In genomic region chr11:20158597-20159257, GRCh38 we compare ENCODE assay signal across 11 cellular contexts. TPM values are rescaled to one million over a fixed set of nuclear protein-coding genes. Genes with fewer than 3 reads are reported as not detected.
A peak's percentile ranks its signal among the peaks of the same experiment; 100 is the strongest.
DNase-seq lines count a peak whose midpoint lies in the region; ATAC-seq and TF ChIP-seq lines count a peak whose summit lies in the region.
"Had no signal": no experiment of that assay in that cellular context is flagged by ENCODE, and none has a peak within 500 bp of the region (broad histone marks: within the 10 kb centered on the region; RNA-seq: fewer than 3 reads in every experiment).

No MANE protein-coding gene starts in this region.

- WGBS in sigmoid colon, 2 donors: 8 to 20% methylated on average over 33 of the region's 33 CpGs

- POLR2A ChIA-PET in activated CD4-positive, alpha-beta memory T cell treated with anti-CD3 and anti-CD28 coated beads, Interleukin-2, amount 10 ng/mL, durations not matched to agents 7 days and 5 days (lab: Charles Lee): interaction anchor here (0.7 kb wide), 1 partner anchor 416 kb away, joined by 3 read pairs; no protein-coding TSS in a partner anchor

- peaks cover 30% of the 10 kb centered on the region for H3K4me1 Mint-ChIP-seq in activated CD4-positive, alpha-beta memory T cell treated with anti-CD3 and anti-CD28 coated beads, Interleukin-2, amount 10 ng/mL, durations not matched to agents 7 days and 5 days

- peaks cover 80% of the 10 kb centered on the region for H3K27me3 Mint-ChIP-seq in activated CD4-positive, alpha-beta memory T cell treated with anti-CD3 and anti-CD28 coated beads, Interleukin-2, amount 10 ng/mL, durations not matched to agents 7 days and 5 days

- no peak for TF ChIP-seq EP300 in sigmoid colon (IDR thresholded peaks at IDR 0.05)

- no peak overlapping the region for H3K4me3 ChIP-seq in left ventricle myocardium inferior
- no peak overlapping the region for H3K4me3 ChIP-seq in sigmoid colon

- H3K27ac ChIP-seq in left ventricle myocardium inferior (replicated peaks): no peak overlapping the region
- H3K27ac ChIP-seq in sigmoid colon: no peak overlapping the region
- H3K27ac ChIP-seq: C4-2B, neutrophil had no signal

- H3K36me3 Mint-ChIP-seq in activated CD4-positive, alpha-beta memory T cell treated with anti-CD3 and anti-CD28 coated beads, Interleukin-2, amount 10 ng/mL, durations not matched to agents 7 days and 5 days (ENCODE audit: low read depth): peaks cover 21% of the 10 kb centered on the region

- H3K4me3 Mint-ChIP-seq in activated CD4-positive, alpha-beta memory T cell treated with anti-CD3 and anti-CD28 coated beads, Interleukin-2, amount 10 ng/mL, durations not matched to agents 7 days and 5 days: peak overlapping the region; percentile 18

- H3K9me3 ChIP-seq in left ventricle myocardium inferior (replicated peaks) (no peaks in the 10 kb centered on the region), sigmoid colon (no peaks in the 10 kb centered on the region)
- H3K9me3 ChIP-seq: neutrophil had no signal

- H3K9me3 Mint-ChIP-seq in activated CD4-positive, alpha-beta memory T cell treated with anti-CD3 and anti-CD28 coated beads, Interleukin-2, amount 10 ng/mL, durations not matched to agents 7 days and 5 days: peaks cover 3% of the 10 kb centered on the region

- TF ChIP-seq CTCF in left ventricle myocardium inferior (IDR thresholded peaks at IDR 0.05; ENCODE audit: borderline replicate concordance): no peak
- TF ChIP-seq CTCF in sigmoid colon (IDR thresholded peaks at IDR 0.05): no peak

- intact Hi-C loops in left ventricle myocardium inferior (cut with micrococcal nuclease): no loop called here
- intact Hi-C loops in sigmoid colon (cut with DNase I): no loop called here

- peaks cover 100% of the 10 kb centered on the region for H3K27me3 ChIP-seq in left ventricle myocardium inferior (ENCODE audit: low read depth)
- peaks cover 73 to 100% (median 82%) of the 10 kb centered on the region in 3 donors for H3K27me3 ChIP-seq in sigmoid colon

- ATAC-seq in GM21576 (IDR thresholded peaks at IDR 0.05; ENCODE audit: unreplicated experiment): no peak
- no peak for ATAC-seq in GM18870 (IDR thresholded peaks at IDR 0.05; ENCODE audit: unreplicated experiment)

- H3K36me3 ChIP-seq in left ventricle myocardium inferior (no peaks in the 10 kb centered on the region), sigmoid colon (no peaks in the 10 kb centered on the region)
- H3K36me3 ChIP-seq: neutrophil had no signal

- TF ChIP-seq POLR2A in sigmoid colon (IDR thresholded peaks at IDR 0.05): no peak

- H3K27ac Mint-ChIP-seq in activated CD4-positive, alpha-beta memory T cell treated with anti-CD3 and anti-CD28 coated beads, Interleukin-2, amount 10 ng/mL, durations not matched to agents 7 days and 5 days: no peak overlapping the region

- H3K4me1 ChIP-seq in left ventricle myocardium inferior: peaks cover 30% of the 10 kb centered on the region
- peaks cover 0 to 26% (median 26%) of the 10 kb centered on the region in 4 donors for H3K4me1 ChIP-seq in sigmoid colon

- DNase-seq in activated CD4-positive, alpha-beta T cell treated with anti-CD3 and anti-CD28 coated beads for 48 hours: peak; percentile 31
- no peak for DNase-seq in activated CD4-positive, alpha-beta T cell treated with anti-CD3 and anti-CD28 coated beads for 4 hours
- no peak for DNase-seq in activated CD4-positive, alpha-beta memory T cell treated with anti-CD3 and anti-CD28 coated beads, Interleukin-2, amount 10 ng/mL, durations not matched to agents 7 days and 5 days
- DNase-seq in left ventricle myocardium inferior: peak; percentile 42
- peak; percentile 61 for DNase-seq in sigmoid colon
- DNase-seq in middle frontal gyrus (ENCODE audit: extremely low spot score, low spot score): no peak

- CTCF ChIA-PET in activated CD4-positive, alpha-beta memory T cell treated with anti-CD3 and anti-CD28 coated beads, Interleukin-2, amount 10 ng/mL, durations not matched to agents 7 days and 5 days (lab: Charles Lee): interaction anchor here (0.5 kb wide), 1 partner anchor 40 kb away, joined by 3 read pairs; no protein-coding TSS in a partner anchor

RNA-seq across cellular contexts. Expression of gene DBX1, which starts 1.5 kb away (rescaled TPM):
- total RNA-seq in activated CD4-positive, alpha-beta memory T cell treated with anti-CD3 and anti-CD28 coated beads, Interleukin-2, amount 10 ng/mL, durations not matched to agents 7 days and 5 days: not detected
- not detected for total RNA-seq in left ventricle myocardium inferior
- total RNA-seq in sigmoid colon: not detected
- polyA plus RNA-seq in sigmoid colon: not detected
- total RNA-seq: T-helper 2 cell treated with Interferon-gamma antibody and Interleukin-4, amounts not matched to agents 100 ng/mL and 5 ng/mL, for 36 hours had no signal

Comparison
In these comparisons a context has a peak if more than half of its experiments do, and no peak if none do; other contexts are left out.
1. DNase-seq: peak in activated CD4-positive, alpha-beta T cell treated with anti-CD3 and anti-CD28 coated beads for 48 hours (single experiment), left ventricle myocardium inferior (single experiment) and sigmoid colon (single experiment); none in activated CD4-positive, alpha-beta T cell treated with anti-CD3 and anti-CD28 coated beads for 4 hours (0 of 2), activated CD4-positive, alpha-beta memory T cell treated with anti-CD3 and anti-CD28 coated beads, Interleukin-2, amount 10 ng/mL, durations not matched to agents 7 days and 5 days (single experiment) and middle frontal gyrus (single experiment).